9 cellular contexts compared by ENCODE assay signal in the genomic region with DNA sequence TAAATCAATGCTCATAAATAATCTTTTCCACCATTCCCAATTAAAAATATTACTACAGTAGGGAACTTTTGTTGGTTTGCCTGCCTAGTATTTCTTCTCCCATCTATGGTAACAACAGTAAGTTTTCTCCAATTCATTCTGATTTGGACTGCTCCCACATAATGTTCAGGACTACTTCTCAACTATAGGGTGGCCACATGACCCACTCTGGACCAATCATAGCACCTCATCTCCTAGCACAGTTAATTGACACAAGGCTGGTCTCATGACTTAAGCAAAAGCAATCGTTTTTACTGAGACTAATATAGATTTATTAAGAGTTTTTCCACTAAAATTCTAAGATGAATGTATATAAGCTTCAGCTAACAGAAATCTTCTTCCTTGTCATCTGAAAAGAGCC. TPM values are rescaled to one million over a fixed set of nuclear protein-coding genes. Genes with fewer than 3 reads are reported as not detected.
"Had no signal": no experiment of that assay in that cellular context is flagged by ENCODE, and none has a peak within 500 bp of the region (broad histone marks: within the 10 kb centered on the region; RNA-seq: fewer than 3 reads in every experiment).

No MANE protein-coding gene starts in this region.

- H3K9me3 Mint-ChIP-seq: GM23338, H9 had no signal

- H3K4me1 Mint-ChIP-seq: GM23338, H9 had no signal

- H3K4me2 ChIP-seq: GM23338 had no signal

- H3K4me3 Mint-ChIP-seq: GM23338, H9 had no signal

- DNase-seq: H9, HCEC 1CT, IMR-90, Kasumi-1, KG1 had no signal

- H3K27ac Mint-ChIP-seq: GM23338, H9 had no signal

- H2AFZ ChIP-seq: GM23338 had no signal

- FAIRE-seq: HTR-8/SVneo had no signal

- H3K4me3 ChIP-seq: GM23338 had no signal

- ATAC-seq: GM23338 had no signal

RNA-seq across cellular contexts. Expression of gene SLCO6A1, which starts 28.7 kb away (rescaled TPM):
- total RNA-seq: H4, HT-29, IMR-90 had no signal
- polyA plus RNA-seq: IMR-90 had no signal
